Comparison of ENCODE assay signal across 25 cellular contexts in the genomic region with DNA sequence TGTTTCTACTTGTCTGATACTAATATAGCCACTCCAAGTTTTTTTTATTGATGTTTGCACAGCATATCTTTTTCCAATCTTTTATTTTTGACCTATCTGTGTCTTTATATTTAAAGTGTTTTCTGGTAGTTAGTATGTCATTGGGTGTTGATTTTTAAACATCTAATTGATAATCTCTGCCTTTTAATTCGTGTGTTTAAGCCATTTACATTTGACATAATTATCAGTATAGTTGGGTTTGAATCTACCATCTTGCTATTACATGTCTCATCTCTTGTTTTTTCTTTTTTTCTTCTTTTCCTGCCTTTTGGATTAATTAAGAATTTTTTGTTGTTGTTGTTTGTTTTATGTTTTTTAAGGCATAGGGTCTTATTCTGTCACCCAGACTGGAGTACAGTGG. TPM values are rescaled to one million over a fixed set of nuclear protein-coding genes. Genes with fewer than 3 reads are reported as not detected.
A peak's percentile ranks its signal among the peaks of the same experiment; 100 is the strongest.
DNase-seq lines count a peak whose midpoint lies in the region; ATAC-seq, FAIRE-seq and TF ChIP-seq lines count a peak whose summit lies in the region.
"Had no signal": no experiment of that assay in that cellular context is flagged by ENCODE, and none has a peak within 500 bp of the region (broad histone marks: within the 10 kb centered on the region; RNA-seq: fewer than 3 reads in every experiment).

No MANE protein-coding gene starts in this region.

- FAIRE-seq in D721Med (lab: Jason Lieb, UNC) (peak; percentile 35), K562 (lab: Jason Lieb, UNC) (no peak), kidney (lab: Jason Lieb, UNC) (peak; percentile 41), GM12891 (lab: Jason Lieb, UNC) (no peak)
- FAIRE-seq: GM12878 had no signal

- H3K36me3 ChIP-seq in HEK293 (ENCODE audit: control insufficient read depth in 2 of 2, insufficient read depth in 1 of 2, low read length in 2 of 2) (peaks cover 20 to 54% of the 10 kb centered on the region in 2 experiments), K562 (ENCODE audit: control insufficient read depth, insufficient read depth, low read length) (peaks cover 10% of the 10 kb centered on the region; the same call in 2 of the 3 replicates), kidney (ENCODE audit: control insufficient read depth in 1 of 2, insufficient read depth in 2 of 2, low read length in 2 of 2) (peaks cover 3 to 9% of the 10 kb centered on the region in 2 donors)

- BruUV-seq in K562 (replicated peaks; lab: Mats Ljungman, UMichigan) = no TSS peak

- 27% methylated on average over 1 of the region's 1 CpG for WGBS in K562 (ENCODE audit: insufficient coverage, low coverage, missing lambda C conversion rate)

- H2AFZ ChIP-seq in K562 (ENCODE audit: low read depth, low read length) = no peak overlapping the region

- POLR2A ChIA-PET in HEK293 (lab: Yijun Ruan, JAX) (no interaction called here), K562 (lab: Yijun Ruan, JAX) (interaction anchor here (0.6 kb wide), 1 partner anchor 316 kb away, joined by 3 read pairs; no protein-coding TSS in a partner anchor)

- no peak overlapping the region for H3K4me2 ChIP-seq in K562 (ENCODE audit: insufficient read depth, low read length)
- H3K4me2 ChIP-seq: A549; BLaER1 treated with 17β-estradiol and CSF1 and Interleukin-3, amounts not matched to agents 10 nM and 100 nM had no signal

- TF ChIP-seq EP300 in K562 (IDR thresholded peaks at IDR 0.05; ENCODE audit: low read length) = no peak

- ATAC-seq in K562 = no peak
- no peak for ATAC-seq in HG02610 (IDR thresholded peaks at IDR 0.05; ENCODE audit: unreplicated experiment)
- ATAC-seq in GM18907 (IDR thresholded peaks at IDR 0.05; ENCODE audit: unreplicated experiment) = no peak
- ATAC-seq: A549; CD8-positive, alpha-beta T cell; GM12878 had no signal

- H3K27me3 ChIP-seq in K562 (ENCODE audit: control insufficient read depth in 2 of 2, insufficient read depth in 2 of 2, low read length in 2 of 2) = no peaks in the 10 kb centered on the region
- H3K27me3 ChIP-seq: BLaER1 treated with 17β-estradiol and CSF1 and Interleukin-3, amounts not matched to agents 10 nM and 100 nM had no signal

- intact Hi-C loops in K562 (cut with micrococcal nuclease) = no loop called here
- intact Hi-C loops in kidney (cut with DNase I) = no loop called here

- no peak overlapping the region for H3K4me3 ChIP-seq in HEK293 (ENCODE audit: low read depth, low read length)
- no peak overlapping the region for H3K4me3 ChIP-seq in K562
- H3K4me3 ChIP-seq in kidney (ENCODE audit: low read length in 2 of 2) = no peak overlapping the region
- H3K4me3 ChIP-seq: A549; BLaER1 treated with 17β-estradiol and CSF1 and Interleukin-3, amounts not matched to agents 10 nM and 100 nM; GM12878 had no signal

- no peaks in the 10 kb centered on the region for H3K9me1 ChIP-seq in K562 (ENCODE audit: control insufficient read depth, insufficient read depth, low read length)

- H3K27ac ChIP-seq in HEK293 (ENCODE audit: extremely low read depth, low read depth, low read length) (no peak overlapping the region), K562 (ENCODE audit: extremely low read depth, low read depth, low read length) (no peak overlapping the region), kidney (ENCODE audit: low read depth in 2 of 2, low read length in 2 of 2) (no peak overlapping the region)
- H3K27ac ChIP-seq: 22Rv1; A549; BLaER1 treated with 17β-estradiol and CSF1 and Interleukin-3, amounts not matched to agents 10 nM and 100 nM; C4-2B had no signal

- TF ChIP-seq RAD21 in K562 (CRISPR knock-in tag; conservative IDR thresholded peaks at IDR 0.05 in 1 of 2, IDR thresholded peaks at IDR 0.05 in 1 of 2) = no peak

- H3K79me2 ChIP-seq in K562 (ENCODE audit: control insufficient read depth, insufficient read depth, low read length) = no peaks in the 10 kb centered on the region

- H3K4me1 ChIP-seq in HEK293 (ENCODE audit: control insufficient read depth, insufficient read depth, low read length) (no peaks in the 10 kb centered on the region), K562 (replicated peaks in 1 of 2; ENCODE audit: control insufficient read depth in 2 of 2, insufficient read depth in 2 of 2, low read length in 2 of 2) (peaks cover 0 to 2% of the 10 kb centered on the region in 2 experiments; a peak in 1 of 5 replicates), kidney (ENCODE audit: control insufficient read depth in 1 of 2, insufficient read depth in 1 of 2, low read depth in 1 of 2, low read length in 2 of 2) (peaks cover 3% of the 10 kb centered on the region in 2 donors)
- H3K4me1 ChIP-seq: A549, Caco-2 had no signal

- TF ChIP-seq CTCF in D721Med (IDR thresholded peaks at IDR 0.05; ENCODE audit: insufficient read depth, missing control alignments) = no peak
- no peak for TF ChIP-seq CTCF in HEK293 (tag by site-specific recombination; IDR thresholded peaks at IDR 0.05)
- no peak for TF ChIP-seq CTCF in K562 (IDR thresholded peaks at IDR 0.05 in 2 of 3, conservative IDR thresholded peaks at IDR 0.05 in 1 of 3; ENCODE audit: insufficient read depth in 2 of 3, low read depth in 1 of 3, low read length in 3 of 3)
- TF ChIP-seq CTCF in kidney (IDR thresholded peaks at IDR 0.05; ENCODE audit: borderline replicate concordance, extremely low read depth, insufficient read depth) = no peak

- CTCF ChIA-PET in HEK293 (lab: Yijun Ruan, JAX) = no interaction called here
- CTCF ChIA-PET in K562 (lab: Yijun Ruan, JAX; ENCODE audit: low intra/inter-chr PET ratio) = no interaction called here

- DNase-seq in D721Med (ENCODE audit: insufficient read length, low spot score) = no peak
- DNase-seq in K562 (ENCODE audit: extremely low read depth in 1 of 4, low spot score in 3 of 4) = no peak
- no peak for DNase-seq in kidney
- no peak for DNase-seq in GM12891 (ENCODE audit: insufficient read length, low spot score)
- no peak for DNase-seq in NCI-H446 (lab: John Stamatoyannopoulos, UW)
- DNase-seq: AML-193; Caco-2; Calu3; CD4-positive, alpha-beta T cell; CD8-positive, alpha-beta T cell; DMS 273 treated with DMSO at 0.1 percent for 48 hours; DMS153; DMS53; DMS79; DND-41; EL; GDM1 had no signal

- no peak for TF ChIP-seq POLR2A in K562 (conservative IDR thresholded peaks at IDR 0.05)
- TF ChIP-seq POLR2A in GM12891 (IDR thresholded peaks at IDR 0.05; ENCODE audit: low read depth, low read length) = no peak

- in situ Hi-C loops in K562 (cut with MboI) = no loop called here

- no peaks in the 10 kb centered on the region for H3K9me3 ChIP-seq in HEK293 (ENCODE audit: control insufficient read depth, insufficient read depth, low read depth, low read length)
- H3K9me3 ChIP-seq in K562 (replicated peaks; ENCODE audit: control insufficient read depth, insufficient read depth, low read depth, low read length) = no peaks in the 10 kb centered on the region
- no peaks in the 10 kb centered on the region for H3K9me3 ChIP-seq in kidney (ENCODE audit: control insufficient read depth in 1 of 2, low read length in 2 of 2)

- H3K9ac ChIP-seq in K562 (ENCODE audit: insufficient read depth in 1 of 2, low read depth in 2 of 2, low read length in 2 of 2) = no peak overlapping the region
- H3K9ac ChIP-seq in kidney (ENCODE audit: low read length in 2 of 2) = no peak overlapping the region
- H3K9ac ChIP-seq: BLaER1 treated with 17β-estradiol and CSF1 and Interleukin-3, amounts not matched to agents 10 nM and 100 nM had no signal

- no peaks in the 10 kb centered on the region for H4K20me1 ChIP-seq in K562 (replicated peaks; ENCODE audit: control insufficient read depth, insufficient read depth, low read length)
- H4K20me1 ChIP-seq: BLaER1 treated with 17β-estradiol and CSF1 and Interleukin-3, amounts not matched to agents 10 nM and 100 nM had no signal

TF ChIP-seq in HEK293, 187 proteins besides CTCF, POLR2A, EP300 and RAD21 (continues in another document):
- TF ChIP-seq ZNF585B (tag by site-specific recombination; IDR thresholded peaks at IDR 0.05) = peak; percentile 17; the same call in 1 of the 2 replicates
- peak; percentile 87 for TF ChIP-seq SETDB1 (IDR thresholded peaks at IDR 0.05; ENCODE audit: insufficient read length, low read length)
- no peak for TF ChIP-seq ZNF394 (tag by site-specific recombination; IDR thresholded peaks at IDR 0.05; ENCODE audit: borderline replicate concordance)
- no peak for TF ChIP-seq ZNF157 (tag by site-specific recombination; IDR thresholded peaks at IDR 0.05)

TF ChIP-seq in K562, 482 proteins besides CTCF, POLR2A, EP300 and RAD21:
- TF ChIP-seq ZNF507 (tag; conservative IDR thresholded peaks at IDR 0.05) (peak; percentile 65), MTA3 (IDR thresholded peaks at IDR 0.05; ENCODE audit: borderline replicate concordance) (no peak)
TF ChIP-seq in K562: peak in this region for 1.

TF ChIP-seq in GM12891, 5 proteins besides CTCF, POLR2A, EP300 and RAD21:
- TF ChIP-seq SPI1 (IDR thresholded peaks at IDR 0.05; ENCODE audit: low read depth, low read length) = no peak

RNA-seq across cellular contexts. Expression of a gene that starts 44.2 kb away (rescaled TPM):
- 21.8 and 60.0 TPM in 2 replicates for total RNA-seq in K562 (2011; cell fraction: chromatin; rRNA removed; ENCODE audit: low replicate concordance)
- 8.7 and 11.8 TPM in 2 replicates for total RNA-seq in K562 (2011; cell fraction: nucleolus; rRNA removed)
- total RNA-seq in K562 (2011; cell fraction: nucleoplasm; rRNA removed) = 28.4 and 35.4 TPM in 2 replicates
- total RNA-seq in K562 (2014; rRNA removed) (8.8 and 15.3 TPM in 2 replicates), K562 (2014; rRNA removed; fragmentation: Illumina TruSeq; extraction: Trizol) (25.1 and 28.4 TPM in 2 replicates), K562 (2015; rRNA removed; fragmentation: Illumina TruSeq; extraction: Trizol) (24.3 and 24.8 TPM in 2 replicates), K562 (2021) (20.4 and 20.7 TPM in 2 replicates), kidney (27.7 TPM)
- polyA plus RNA-seq in K562 (2011; rRNA removed) (11.5 and 17.3 TPM in 2 replicates), K562 (2014; fragmentation: Illumina TruSeq; extraction: Trizol) (15.0 and 16.8 TPM in 2 replicates), K562 (2014; fragmentation: Nextera tagmentation; extraction: Ambion mirVana) (10 to 100 TPM; 13.2 to 17.4 TPM), K562 (2014; rRNA removed) (9.9 and 12.9 TPM in 2 replicates), kidney (ENCODE audit: insufficient read depth, low read depth, low replicate concordance) (8.8 TPM)
- 3.0 and 4.9 TPM in 2 replicates for polyA plus RNA-seq in K562 (2011; cell fraction: cytosol; rRNA removed)
- polyA plus RNA-seq in K562 (2011; cell fraction: nucleus; rRNA removed) = 10.8 and 13.1 TPM in 2 replicates
- 9.6 and 9.9 TPM in 2 replicates for polyA plus RNA-seq in K562 (2012)
- 27.9 and 37.5 TPM in 2 replicates for polyA minus RNA-seq in K562 (2011; rRNA and poly(A)+ RNA removed)
- 11.2 and 13.0 TPM in 2 replicates for polyA minus RNA-seq in K562 (2011; cell fraction: cytosol; rRNA and poly(A)+ RNA removed)
- 26.1 and 43.8 TPM in 2 replicates for polyA minus RNA-seq in K562 (2011; cell fraction: nucleus; rRNA and poly(A)+ RNA removed)
- 4.0 TPM for polyA plus RNA-seq in GM12891 (2012; ENCODE audit: low read depth, missing spikeins)
